ENCODE assay signal across 23 cellular contexts in genomic region chrX:1185556-1185955, GRCh38. TPM values are rescaled to one million over a fixed set of nuclear protein-coding genes. Genes with fewer than 3 reads are reported as not detected.
A peak's percentile ranks its signal among the peaks of the same experiment; 100 is the strongest.
DNase-seq lines count a peak whose midpoint lies in the region; ATAC-seq and TF ChIP-seq lines count a peak whose summit lies in the region.
"Had no signal": no experiment of that assay in that cellular context is flagged by ENCODE, and none has a peak within 500 bp of the region (broad histone marks: within the 10 kb centered on the region; RNA-seq: fewer than 3 reads in every experiment).

No MANE protein-coding gene starts in this region.

- TF ChIP-seq POLR2A in sigmoid colon (IDR thresholded peaks at IDR 0.05): no peak

- no peak for TF ChIP-seq EP300 in sigmoid colon (IDR thresholded peaks at IDR 0.05)

- ATAC-seq in right cardiac atrium: no peak
- ATAC-seq: CD8-positive, alpha-beta T cell had no signal

- H3K4me1 Mint-ChIP-seq in activated T-cell treated with anti-CD3 and anti-CD28 coated beads, Interleukin-2, amount 50 U/mL, for 24 hours (ENCODE audit: low read depth): peaks cover 3% of the 10 kb centered on the region
- peaks cover 5% of the 10 kb centered on the region for H3K4me1 Mint-ChIP-seq in T-helper 2 cell treated with Interferon-gamma antibody and Interleukin-4, amounts not matched to agents 5 μg/mL and 100 μg/mL, for 36 hours (ENCODE audit: low read depth)
- peaks cover 5% of the 10 kb centered on the region for H3K4me1 Mint-ChIP-seq in endodermal cell

- H3K4me3 ChIP-seq in endodermal cell (ENCODE audit: low read length) (no peak overlapping the region), sigmoid colon (no peak overlapping the region), right cardiac atrium (ENCODE audit: low read length) (no peak overlapping the region)
- H3K4me3 ChIP-seq: BLaER1 treated with 17β-estradiol and CSF1 and Interleukin-3, amounts not matched to agents 10 nM and 100 nM; GM23248 had no signal

- WGBS in endodermal cell (ENCODE audit: insufficient coverage in 1 of 2, insufficient read length in 1 of 2), 2 experiments: 90 to 100% methylated on average over 7 to 10 of the region's 10 CpGs
- 86 to 89% methylated on average over 10 of the region's 10 CpGs for WGBS in sigmoid colon, 2 donors
- 83% methylated on average over 10 of the region's 10 CpGs for WGBS in right cardiac atrium

- H3K9ac ChIP-seq in endodermal cell (ENCODE audit: extremely low read depth, low read length, poor library complexity, severe bottlenecking): no peak overlapping the region
- H3K9ac ChIP-seq: BLaER1 treated with 17β-estradiol and CSF1 and Interleukin-3, amounts not matched to agents 10 nM and 100 nM; GM23248 had no signal

- H3K27me3 Mint-ChIP-seq in activated T-cell treated with anti-CD3 and anti-CD28 coated beads, Interleukin-2, amount 50 U/mL, for 24 hours: no peaks in the 10 kb centered on the region
- no peaks in the 10 kb centered on the region for H3K27me3 Mint-ChIP-seq in T-helper 2 cell treated with Interferon-gamma antibody and Interleukin-4, amounts not matched to agents 5 μg/mL and 100 μg/mL, for 36 hours (ENCODE audit: low read depth)
- peaks cover 2% of the 10 kb centered on the region for H3K27me3 Mint-ChIP-seq in endodermal cell (ENCODE audit: insufficient read depth)

- no peaks in the 10 kb centered on the region for H3K9me3 Mint-ChIP-seq in activated T-cell treated with anti-CD3 and anti-CD28 coated beads, Interleukin-2, amount 50 U/mL, for 24 hours
- H3K9me3 Mint-ChIP-seq in T-helper 2 cell treated with Interferon-gamma antibody and Interleukin-4, amounts not matched to agents 5 μg/mL and 100 μg/mL, for 36 hours: no peaks in the 10 kb centered on the region
- H3K9me3 Mint-ChIP-seq in endodermal cell: no peaks in the 10 kb centered on the region
- H3K9me3 Mint-ChIP-seq: CD8-positive, alpha-beta T cell had no signal

- H3K27ac ChIP-seq in endodermal cell (ENCODE audit: low read depth, low read length) (no peak overlapping the region), sigmoid colon (no peak overlapping the region), right cardiac atrium (ENCODE audit: low read length) (no peak overlapping the region)
- H3K27ac ChIP-seq: BLaER1 treated with 17β-estradiol and CSF1 and Interleukin-3, amounts not matched to agents 10 nM and 100 nM; GM23248; HL-60 had no signal

- intact Hi-C loops in sigmoid colon (cut with DNase I) (no loop called here), right cardiac atrium (cut with DNase I) (no loop called here)

- no peaks in the 10 kb centered on the region for H3K36me3 ChIP-seq in endodermal cell (ENCODE audit: control insufficient read depth, insufficient read depth, low read length)
- H3K36me3 ChIP-seq in sigmoid colon: no peaks in the 10 kb centered on the region

- H3K27me3 ChIP-seq in endodermal cell (ENCODE audit: control insufficient read depth, insufficient read depth, low read length, poor library complexity, severe bottlenecking): no peaks in the 10 kb centered on the region
- no peaks in the 10 kb centered on the region for H3K27me3 ChIP-seq in sigmoid colon
- peaks cover 2% of the 10 kb centered on the region for H3K27me3 ChIP-seq in right cardiac atrium (ENCODE audit: control insufficient read depth, insufficient read depth)
- H3K27me3 ChIP-seq: BLaER1 treated with 17β-estradiol and CSF1 and Interleukin-3, amounts not matched to agents 10 nM and 100 nM had no signal

- H3K4me3 Mint-ChIP-seq in activated T-cell treated with anti-CD3 and anti-CD28 coated beads, Interleukin-2, amount 50 U/mL, for 24 hours: no peak overlapping the region
- no peak overlapping the region for H3K4me3 Mint-ChIP-seq in T-helper 2 cell treated with Interferon-gamma antibody and Interleukin-4, amounts not matched to agents 5 μg/mL and 100 μg/mL, for 36 hours
- H3K4me3 Mint-ChIP-seq in endodermal cell: no peak overlapping the region
- H3K4me3 Mint-ChIP-seq: CD8-positive, alpha-beta T cell had no signal

- no peak for TF ChIP-seq CTCF in endodermal cell (conservative IDR thresholded peaks at IDR 0.05)
- no peak for TF ChIP-seq CTCF in sigmoid colon (IDR thresholded peaks at IDR 0.05)

- H3K9me3 ChIP-seq in endodermal cell (ENCODE audit: control insufficient read depth, low read length) (no peaks in the 10 kb centered on the region), sigmoid colon (no peaks in the 10 kb centered on the region), right cardiac atrium (ENCODE audit: control insufficient read depth, low read length) (no peaks in the 10 kb centered on the region)

- H3K36me3 Mint-ChIP-seq in activated T-cell treated with anti-CD3 and anti-CD28 coated beads, Interleukin-2, amount 50 U/mL, for 24 hours (ENCODE audit: low read depth): no peaks in the 10 kb centered on the region
- peaks cover 3% of the 10 kb centered on the region for H3K36me3 Mint-ChIP-seq in T-helper 2 cell treated with Interferon-gamma antibody and Interleukin-4, amounts not matched to agents 5 μg/mL and 100 μg/mL, for 36 hours (ENCODE audit: low read depth)
- no peaks in the 10 kb centered on the region for H3K36me3 Mint-ChIP-seq in endodermal cell (ENCODE audit: low read depth)
- H3K36me3 Mint-ChIP-seq: CD8-positive, alpha-beta T cell had no signal

- no peak overlapping the region for H3K27ac Mint-ChIP-seq in activated T-cell treated with anti-CD3 and anti-CD28 coated beads, Interleukin-2, amount 50 U/mL, for 24 hours
- no peak overlapping the region for H3K27ac Mint-ChIP-seq in T-helper 2 cell treated with Interferon-gamma antibody and Interleukin-4, amounts not matched to agents 5 μg/mL and 100 μg/mL, for 36 hours
- no peak overlapping the region for H3K27ac Mint-ChIP-seq in endodermal cell
- H3K27ac Mint-ChIP-seq: CD8-positive, alpha-beta T cell had no signal

- H3K4me1 ChIP-seq in endodermal cell (ENCODE audit: control insufficient read depth, insufficient read depth, low read length) (no peaks in the 10 kb centered on the region), sigmoid colon (no peaks in the 10 kb centered on the region), right cardiac atrium (ENCODE audit: control insufficient read depth, insufficient read depth, low read length) (no peaks in the 10 kb centered on the region)

- DNase-seq in activated T-cell treated with anti-CD3 and anti-CD28 coated beads for 24 hours (ENCODE audit: low read depth) (peak; percentile 17), endodermal cell (peak; percentile 28), sigmoid colon (peak; percentile 22), right cardiac atrium (no peak), activated gamma-delta T cell (lab: John Stamatoyannopoulos, UW) (no peak)
- DNase-seq in activated T-cell treated with anti-CD3 and anti-CD28 coated beads, Interleukin-2, amount 50 U/mL, for 24 hours: no peak
- DNase-seq in T-helper 2 cell treated with Interferon-gamma antibody and Interleukin-4, amounts not matched to agents 5 μg/mL and 100 μg/mL, for 36 hours (ENCODE audit: low spot score): peak; percentile 45
- DNase-seq: Calu3, GF-D8, GM23248, HCEC 1CT, IMR-90, NCI-H1417, NCI-H187, NCI-H2107, NCI-H226, NCI-H524, NCI-H82, OCI-M1 had no signal

RNA-seq across cellular contexts. Expression of gene CRLF2, which starts 26.9 kb away (rescaled TPM):
- total RNA-seq in endodermal cell (not detected), sigmoid colon (1 to 10 TPM in 1 of 4 donors, under 1 TPM in 2, not detected in 1; 0.41 to 1.1 (median 0.71) TPM), right cardiac atrium (not detected)
- polyA plus RNA-seq in endodermal cell (2013, experiment 1 of 2): not detected
- polyA plus RNA-seq in endodermal cell (2013, experiment 2 of 2): not detected
- polyA plus RNA-seq in sigmoid colon (under 1 TPM in 1 of 3 donors, not detected in 2; 0.77 TPM), right cardiac atrium (not detected)
- total RNA-seq: A673; CD8-positive, alpha-beta T cell; GM23248; IMR-90 had no signal
- polyA plus RNA-seq: GM23248, IMR-90 had no signal

Comparison
In these comparisons a context has a peak if more than half of its experiments do, and no peak if none do; other contexts are left out.
1. DNase-seq: peak in activated T-cell treated with anti-CD3 and anti-CD28 coated beads for 24 hours (single experiment), T-helper 2 cell treated with Interferon-gamma antibody and Interleukin-4, amounts not matched to agents 5 μg/mL and 100 μg/mL, for 36 hours (single experiment), endodermal cell (single experiment) and sigmoid colon (single experiment); none in activated T-cell treated with anti-CD3 and anti-CD28 coated beads, Interleukin-2, amount 50 U/mL, for 24 hours (single experiment), right cardiac atrium (0 of 3) and activated gamma-delta T cell (single experiment).